Comparison of ENCODE assay signal across 16 cellular contexts in the genomic region with DNA sequence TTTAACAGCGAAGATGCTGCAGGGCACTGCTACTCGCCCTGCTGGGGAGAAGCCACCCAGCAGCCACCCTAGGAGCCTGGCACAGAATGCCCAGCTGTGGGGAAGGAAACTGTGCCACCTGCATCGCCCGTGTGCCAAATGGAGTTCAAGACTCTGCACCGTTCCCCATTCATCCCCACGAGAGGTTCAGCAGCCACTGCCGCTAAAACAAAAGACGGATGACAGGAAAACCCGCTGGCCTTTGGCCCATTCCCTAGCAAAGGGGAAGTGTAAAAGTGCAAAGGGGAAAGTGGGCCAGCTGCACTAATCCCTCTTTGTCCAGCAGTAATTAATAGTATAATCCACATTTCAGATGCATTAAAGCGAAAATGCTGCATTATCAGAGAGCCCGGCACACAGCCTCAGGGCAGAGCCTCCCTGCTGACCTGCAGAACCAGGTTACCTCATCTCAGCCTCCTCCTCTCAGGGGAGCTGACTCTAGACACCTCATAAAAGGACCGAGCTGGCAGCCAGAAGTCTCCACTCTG. TPM values are rescaled to one million over a fixed set of nuclear protein-coding genes. Genes with fewer than 3 reads are reported as not detected.
DNase-seq lines count a peak whose midpoint lies in the region; ATAC-seq and TF ChIP-seq lines count a peak whose summit lies in the region.
"Had no signal": no experiment of that assay in that cellular context is flagged by ENCODE, and none has a peak within 500 bp of the region (broad histone marks: within the 10 kb centered on the region; RNA-seq: fewer than 3 reads in every experiment).

No MANE protein-coding gene starts in this region.

- POLR2A ChIA-PET in activated CD8-positive, alpha-beta T cell treated with anti-CD3 and anti-CD28 coated beads, Interleukin-2, amount 10 ng/mL, durations not matched to agents 7 days and 5 days (lab: Charles Lee): no interaction called here

- no peaks in the 10 kb centered on the region for H3K36me3 ChIP-seq in sigmoid colon
- H3K36me3 ChIP-seq: Peyer's patch, uterus had no signal

- H3K9me3 Mint-ChIP-seq in activated CD8-positive, alpha-beta T cell treated with anti-CD3 and anti-CD28 coated beads, Interleukin-2, amount 10 ng/mL, durations not matched to agents 7 days and 5 days (ENCODE audit: insufficient read depth): no peaks in the 10 kb centered on the region
- H3K9me3 Mint-ChIP-seq: activated CD8-positive, alpha-beta T cell treated with anti-CD3 and anti-CD28 coated beads for 36 hours had no signal

- no peak overlapping the region for H3K4me3 ChIP-seq in sigmoid colon
- H3K4me3 ChIP-seq: Peyer's patch, uterus had no signal

- TF ChIP-seq CTCF in foreskin keratinocyte (conservative IDR thresholded peaks at IDR 0.05): no peak
- no peak for TF ChIP-seq CTCF in sigmoid colon (IDR thresholded peaks at IDR 0.05)

- DNase-seq in NCI-H748 (lab: John Stamatoyannopoulos, UW; ENCODE audit: unreplicated experiment): peak; percentile 20
- no peak for DNase-seq in NCI-H748 treated with DMSO at 0.1 percent for 48 hours (lab: John Stamatoyannopoulos, UW)
- DNase-seq in NCI-H69 (lab: John Stamatoyannopoulos, UW): peak; percentile 90
- no peak for DNase-seq in foreskin keratinocyte
- DNase-seq in sigmoid colon: peak; percentile 62
- no peak for DNase-seq in DMS114 treated with DMSO at 0.1 percent for 48 hours (lab: John Stamatoyannopoulos, UW; ENCODE audit: unreplicated experiment)
- DNase-seq in activated CD8-positive, alpha-beta T cell treated with anti-CD3 and anti-CD28 coated beads, Interleukin-2, amount 10 ng/mL, durations not matched to agents 7 days and 5 days: no peak
- DNase-seq: activated CD8-positive, alpha-beta T cell treated with anti-CD3 and anti-CD28 coated beads for 36 hours; activated naive CD4-positive, alpha-beta T cell treated with anti-CD3 and anti-CD28 coated beads, Interleukin-2, amount 50 U/mL, for 16 hours; erythroblast; mesendoderm; NCI-H1694; uterus had no signal

- no peak for TF ChIP-seq POLR2A in sigmoid colon (IDR thresholded peaks at IDR 0.05)

- intact Hi-C loops in sigmoid colon (cut with DNase I): no loop called here

- H3K27me3 Mint-ChIP-seq in activated CD8-positive, alpha-beta T cell treated with anti-CD3 and anti-CD28 coated beads, Interleukin-2, amount 10 ng/mL, durations not matched to agents 7 days and 5 days (ENCODE audit: low read depth): peaks cover 5% of the 10 kb centered on the region

- H3K27ac Mint-ChIP-seq in activated CD8-positive, alpha-beta T cell treated with anti-CD3 and anti-CD28 coated beads, Interleukin-2, amount 10 ng/mL, durations not matched to agents 7 days and 5 days: no peak overlapping the region
- H3K27ac Mint-ChIP-seq: activated CD8-positive, alpha-beta T cell treated with anti-CD3 and anti-CD28 coated beads for 36 hours had no signal

- no peaks in the 10 kb centered on the region for H3K4me1 ChIP-seq in foreskin keratinocyte
- H3K4me1 ChIP-seq in sigmoid colon: peaks cover 0 to 26% (median 11%) of the 10 kb centered on the region in 4 donors
- H3K4me1 ChIP-seq: Peyer's patch, uterus had no signal

- 58 to 80% methylated on average over 12 of the region's 12 CpGs for WGBS in sigmoid colon, 2 donors

- ATAC-seq in foreskin keratinocyte: peak; percentile 27
- no peak for ATAC-seq in GM19023 (IDR thresholded peaks at IDR 0.05; ENCODE audit: unreplicated experiment)
- ATAC-seq in activated CD8-positive, alpha-beta T cell treated with anti-CD3 and anti-CD28 coated beads, Interleukin-2, amount 10 ng/mL, durations not matched to agents 7 days and 5 days: no peak
- ATAC-seq: activated CD8-positive, alpha-beta T cell treated with anti-CD3 and anti-CD28 coated beads for 36 hours; HCT116 had no signal

- CTCF ChIA-PET in activated CD8-positive, alpha-beta T cell treated with anti-CD3 and anti-CD28 coated beads, Interleukin-2, amount 10 ng/mL, durations not matched to agents 7 days and 5 days (lab: Charles Lee): no interaction called here

- H3K27me3 ChIP-seq in foreskin keratinocyte (no peaks in the 10 kb centered on the region), sigmoid colon (no peaks in the 10 kb centered on the region)
- H3K27me3 ChIP-seq: Peyer's patch, uterus had no signal

- H3K9me3 ChIP-seq in sigmoid colon: no peaks in the 10 kb centered on the region
- H3K9me3 ChIP-seq: Peyer's patch, uterus had no signal

- no peak for TF ChIP-seq EP300 in sigmoid colon (IDR thresholded peaks at IDR 0.05)

- no peaks in the 10 kb centered on the region for H3K4me1 Mint-ChIP-seq in activated CD8-positive, alpha-beta T cell treated with anti-CD3 and anti-CD28 coated beads, Interleukin-2, amount 10 ng/mL, durations not matched to agents 7 days and 5 days (ENCODE audit: low read depth)

- no peaks in the 10 kb centered on the region for H3K36me3 Mint-ChIP-seq in activated CD8-positive, alpha-beta T cell treated with anti-CD3 and anti-CD28 coated beads, Interleukin-2, amount 10 ng/mL, durations not matched to agents 7 days and 5 days (ENCODE audit: low read depth)

- H3K27ac ChIP-seq in foreskin keratinocyte: no peak overlapping the region
- no peak overlapping the region for H3K27ac ChIP-seq in sigmoid colon
- H3K27ac ChIP-seq: Peyer's patch, uterus had no signal

- H3K4me3 Mint-ChIP-seq in activated CD8-positive, alpha-beta T cell treated with anti-CD3 and anti-CD28 coated beads, Interleukin-2, amount 10 ng/mL, durations not matched to agents 7 days and 5 days: no peak overlapping the region
- H3K4me3 Mint-ChIP-seq: activated CD8-positive, alpha-beta T cell treated with anti-CD3 and anti-CD28 coated beads for 36 hours had no signal

RNA-seq across cellular contexts. Expression of gene ZFHX3, which starts 37.7 kb away (rescaled TPM):
- 5.9 and 8.9 TPM in 2 replicates for total RNA-seq in foreskin keratinocyte
- polyA plus RNA-seq in foreskin keratinocyte: 1.1 and 1.2 TPM in 2 replicates
- total RNA-seq in sigmoid colon: 10 to 100 TPM; 17.8 to 38.8 (median 19.1) TPM
- polyA plus RNA-seq in sigmoid colon: 1 to 10 TPM in 2 of 3 donors, under 1 TPM in 1; 0.69 to 4.3 (median 1.2) TPM
- 1 to 10 TPM; 2.5 to 2.9 TPM for total RNA-seq in activated CD8-positive, alpha-beta T cell treated with anti-CD3 and anti-CD28 coated beads, Interleukin-2, amount 10 ng/mL, durations not matched to agents 7 days and 5 days

Comparison
In these comparisons a context has a peak if more than half of its experiments do, and no peak if none do; other contexts are left out.
1. DNase-seq: peak in NCI-H748 (single experiment), NCI-H69 (single experiment) and sigmoid colon (single experiment); none in NCI-H748 treated with DMSO at 0.1 percent for 48 hours (single experiment), foreskin keratinocyte (0 of 2), DMS114 treated with DMSO at 0.1 percent for 48 hours (single experiment) and activated CD8-positive, alpha-beta T cell treated with anti-CD3 and anti-CD28 coated beads, Interleukin-2, amount 10 ng/mL, durations not matched to agents 7 days and 5 days (single experiment).